ENCODE assay signal across 21 cellular contexts in genomic region chr2:62669180-62669579, GRCh38.
"Had no signal": no experiment of that assay in that cellular context is flagged by ENCODE, and none has a peak within 500 bp of the region (broad histone marks: within the 10 kb centered on the region; RNA-seq: fewer than 3 reads in every experiment).

No MANE protein-coding gene starts in this region.

- H3K27me3 ChIP-seq: dorsolateral prefrontal cortex, esophagus muscularis mucosa, foreskin keratinocyte, gastroesophageal sphincter, heart right ventricle, left lung had no signal

- H3K36me3 ChIP-seq: esophagus muscularis mucosa, gastroesophageal sphincter, heart right ventricle, left lung, lower lobe of right lung had no signal

- ATAC-seq: foreskin keratinocyte, gastroesophageal sphincter, heart right ventricle, left cardiac atrium, left lung, left ventricle myocardium superior, lower lobe of right lung had no signal

- FAIRE-seq: colon, endothelial cell of umbilical vein, frontal cortex, islet of Langerhans had no signal

- H3K27ac ChIP-seq: coronary artery, dorsolateral prefrontal cortex, esophagus muscularis mucosa, foreskin keratinocyte, gastroesophageal sphincter, heart right ventricle, left lung, lower lobe of right lung had no signal

- H3K9me3 ChIP-seq: esophagus muscularis mucosa, gastroesophageal sphincter, heart right ventricle, left lung, lower lobe of right lung had no signal

- H3K4me3 ChIP-seq: coronary artery, dorsolateral prefrontal cortex, esophagus muscularis mucosa, gastroesophageal sphincter, heart right ventricle, left lung, lower lobe of right lung had no signal

- DNase-seq: dermis blood vessel endothelial cell; dorsolateral prefrontal cortex; effector CD4-positive, alpha-beta T cell; effector memory CD4-positive, alpha-beta T cell; foreskin keratinocyte; head of caudate nucleus; heart right ventricle; hippocampal formation; left cardiac atrium; left lung; left ventricle myocardium superior; lower lobe of right lung; mesendoderm; midbrain had no signal
